Comparison of ENCODE assay signal across 1 cellular context in the genomic region with DNA sequence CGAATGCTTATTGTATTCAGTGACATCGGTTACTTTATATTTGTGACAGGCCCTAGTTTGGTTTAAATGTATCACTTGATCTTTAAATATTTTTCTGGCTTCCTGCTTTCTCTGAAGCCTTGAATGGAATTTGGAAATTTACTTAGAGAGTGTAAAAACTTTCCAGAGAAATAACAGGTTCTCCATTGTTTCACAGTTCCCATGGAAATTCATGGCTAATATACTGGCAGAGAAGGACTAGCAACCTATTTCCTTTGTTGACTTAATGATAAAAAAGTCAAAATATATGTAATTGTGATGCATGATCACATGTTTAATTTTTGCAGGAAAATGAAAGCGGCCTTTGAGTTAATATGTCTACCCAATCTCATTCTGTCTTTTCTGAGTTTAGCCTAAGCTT.
TF ChIP-seq lines count a peak whose summit lies in the region.

No MANE protein-coding gene starts in this region.

TF ChIP-seq in HEK293T, 16 proteins besides CTCF, POLR2A, EP300 and RAD21:
- no peak for TF ChIP-seq L3MBTL2 (conservative IDR thresholded peaks at IDR 0.05)
- TF ChIP-seq LEF1 (IDR thresholded peaks at IDR 0.05; ENCODE audit: borderline replicate concordance): no peak
- TF ChIP-seq CTBP1 (IDR thresholded peaks at IDR 0.05; ENCODE audit: borderline replicate concordance): no peak
